In genomic region chr22:48926663-48927062, GRCh38 we compare ENCODE assay signal across 13 cellular contexts.
"Had no signal": no experiment of that assay in that cellular context is flagged by ENCODE, and none has a peak within 500 bp of the region (broad histone marks: within the 10 kb centered on the region; RNA-seq: fewer than 3 reads in every experiment).

No MANE protein-coding gene starts in this region.

- DNase-seq: activated naive CD8-positive, alpha-beta T cell treated with anti-CD3 and anti-CD28 coated beads for 36 hours; activated T-cell treated with anti-CD3 and anti-CD28 coated beads, Interleukin-2, amount 50 U/mL, for 72 hours; amygdala; body of pancreas; caudate nucleus; kidney; left ventricle myocardium inferior; mucosa of descending colon; naive thymus-derived CD4-positive, alpha-beta T cell; stimulated activated CD4-positive, alpha-beta T cell treated with anti-CD3 and anti-CD28 coated beads, Interleukin-12 subunit alpha, Interleukin-12 subunit beta, amount 100 ng/mL, for 4 hours; stimulated activated CD4-positive, alpha-beta T cell treated with anti-CD3 and anti-CD28 coated beads, Interleukin-2, amount 100 ng/mL, for 24 hours; T1000 had no signal

- ATAC-seq: activated CD4-positive, CD25-positive, alpha-beta regulatory T cell treated with anti-CD3 and anti-CD28 coated beads, Interleukin-2, amount 50 U/mL, for 24 hours; activated T-cell treated with anti-CD3 and anti-CD28 coated beads, Interleukin-2, amount 50 U/mL, for 72 hours; body of pancreas; mucosa of descending colon; naive thymus-derived CD4-positive, alpha-beta T cell had no signal
